In genomic region chr4:8440491-8441311, GRCh38 we compare ENCODE assay signal across 8 cellular contexts. TPM values are rescaled to one million over a fixed set of nuclear protein-coding genes. Genes with fewer than 3 reads are reported as not detected.
DNase-seq lines count a peak whose midpoint lies in the region; ATAC-seq and TF ChIP-seq lines count a peak whose summit lies in the region.

TSS of gene ACOX3 (minus strand) at chr4:8440723. CDS start at chr4:8416521, 24,202 bp downstream.
TSS of gene TRMT44 (plus strand) at chr4:8440777. CDS start at chr4:8440823, 46 bp downstream.

- no peaks in the 10 kb centered on the region for H3K9me3 Mint-ChIP-seq in activated CD4-positive, alpha-beta memory T cell treated with anti-CD3 and anti-CD28 coated beads for 36 hours

- POLR2A ChIA-PET in activated CD4-positive, alpha-beta memory T cell treated with anti-CD3 and anti-CD28 coated beads for 36 hours (lab: Charles Lee), result interaction anchor here (1.9 to 2.5 kb wide), 2 partner anchors 12 to 21 kb away, joined by 12 to 21 read pairs; no protein-coding TSS in a partner anchor

- no peaks in the 10 kb centered on the region for H3K36me3 ChIP-seq in liver (ENCODE audit: control insufficient read depth in 4 of 4, insufficient read depth in 3 of 4, low read depth in 1 of 4, low read length in 3 of 4)

- H3K9me3 ChIP-seq in liver (ENCODE audit: control insufficient read depth in 4 of 4, low read length in 3 of 4), result no peaks in the 10 kb centered on the region

- peak within 1 kb of the TSS; percentile 95 to 100 for H3K27ac ChIP-seq in liver (ENCODE audit: low read depth in 1 of 2, low read length in 2 of 2)

- DNase-seq in CD1c-positive myeloid dendritic cell (ENCODE audit: extremely low spot score) (peak; percentile 98), NCI-H82 (lab: John Stamatoyannopoulos, UW) (peak; percentile 83), dermis microvascular lymphatic vessel endothelial cell (ENCODE audit: low read depth in 2 of 2) (peak; percentile 94)
- DNase-seq in activated CD4-positive, alpha-beta memory T cell treated with anti-CD3 and anti-CD28 coated beads for 36 hours, result peak; percentile 97
- DNase-seq in stimulated activated CD4-positive, alpha-beta T cell treated with anti-CD3 and anti-CD28 coated beads, Interleukin-4, amount 100 ng/mL, for 1 hour, result peak; percentile 94

- peaks cover 73% of the 10 kb centered on the region for H3K4me1 Mint-ChIP-seq in activated CD4-positive, alpha-beta memory T cell treated with anti-CD3 and anti-CD28 coated beads for 36 hours (ENCODE audit: low read depth)

- ATAC-seq in GM19372 (IDR thresholded peaks at IDR 0.05; ENCODE audit: low read depth, unreplicated experiment), result peak; percentile 81
- peak; percentile 69 for ATAC-seq in HG03558 (IDR thresholded peaks at IDR 0.05; ENCODE audit: extremely low read depth, unreplicated experiment)

- H3K27me3 ChIP-seq in liver (ENCODE audit: control insufficient read depth in 4 of 4, insufficient read depth in 4 of 4, low read length in 3 of 4), result no peaks in the 10 kb centered on the region

- peaks cover 16 to 49% (median 40%) of the 10 kb centered on the region in 4 donors for H3K4me1 ChIP-seq in liver (ENCODE audit: control insufficient read depth in 4 of 4, insufficient read depth in 4 of 4, low read length in 3 of 4)

- peak within 1 kb of the TSS; percentile 99 for H3K27ac Mint-ChIP-seq in activated CD4-positive, alpha-beta memory T cell treated with anti-CD3 and anti-CD28 coated beads for 36 hours

- peak in 1 of 2 donors; percentile 30 for TF ChIP-seq RAD21 in liver (IDR thresholded peaks at IDR 0.05)

- CTCF ChIA-PET in activated CD4-positive, alpha-beta memory T cell treated with anti-CD3 and anti-CD28 coated beads for 36 hours (lab: Charles Lee), result interaction anchor here (0.7 to 2.5 kb wide), 3 partner anchors 12 to 199 kb away, joined by 3 to 11 read pairs (median 4); no protein-coding TSS in a partner anchor

- TF ChIP-seq CTCF in liver (IDR thresholded peaks at IDR 0.05; ENCODE audit: low read depth, low read length, missing input control), result no peak

- no peaks in the 10 kb centered on the region for H3K27me3 Mint-ChIP-seq in activated CD4-positive, alpha-beta memory T cell treated with anti-CD3 and anti-CD28 coated beads for 36 hours

- H3K4me3 Mint-ChIP-seq in activated CD4-positive, alpha-beta memory T cell treated with anti-CD3 and anti-CD28 coated beads for 36 hours, result peak within 1 kb of the TSS; percentile 95

- intact Hi-C loops in activated CD4-positive, alpha-beta memory T cell treated with anti-CD3 and anti-CD28 coated beads for 36 hours (cut with micrococcal nuclease), result loop anchor here (1.0 to 5.0 kb wide), 4 partner anchors 12 to 613 kb away; partner anchors contain the start of gene ABLIM2

- under 1% methylated on average over 60 of the region's 60 CpGs for WGBS in liver

- H3K4me3 ChIP-seq in liver (ENCODE audit: low read depth in 1 of 3, low read length in 3 of 3), result peak within 1 kb of the TSS; percentile 65 to 92 (median 68)

- H3K9ac ChIP-seq in liver (ENCODE audit: low read depth in 1 of 2, low read length in 2 of 2), result peak within 1 kb of the TSS; percentile 52 to 93

- peaks cover 11% of the 10 kb centered on the region for H3K36me3 Mint-ChIP-seq in activated CD4-positive, alpha-beta memory T cell treated with anti-CD3 and anti-CD28 coated beads for 36 hours

TF ChIP-seq in liver, 16 proteins besides CTCF, POLR2A, EP300 and RAD21:
- TF ChIP-seq MAX (IDR thresholded peaks at IDR 0.05) (peak; percentile 65), HNF4G (IDR thresholded peaks at IDR 0.05) (peak; percentile 69), EGR1 (IDR thresholded peaks at IDR 0.05; ENCODE audit: low read depth in 2 of 2) (peak; percentile 53 to 90), NR2F2 (IDR thresholded peaks at IDR 0.05) (peak; percentile 58), RXRA (IDR thresholded peaks at IDR 0.05) (peak; percentile 65 to 67), REST (IDR thresholded peaks at IDR 0.05) (peak; percentile 69), FOXA1 (IDR thresholded peaks at IDR 0.05) (no peak), GABPA (IDR thresholded peaks at IDR 0.05 in 1 of 2, conservative IDR thresholded peaks at IDR 0.05 in 1 of 2) (peak; percentile 78 to 93), ATF3 (IDR thresholded peaks at IDR 0.05) (no peak), ZBTB33 (IDR thresholded peaks at IDR 0.05) (peak; percentile 58), TAF1 (conservative IDR thresholded peaks at IDR 0.05) (peak; percentile 68), SP1 (IDR thresholded peaks at IDR 0.05) (peak; percentile 91), YY1 (IDR thresholded peaks at IDR 0.05) (peak; percentile 96), HNF4A (conservative IDR thresholded peaks at IDR 0.05) (peak; percentile 81 to 89), FOXA2 (IDR thresholded peaks at IDR 0.05) (no peak), JUND (IDR thresholded peaks at IDR 0.05) (peak in 1 of 2 donors; percentile 39)

RNA-seq across cellular contexts. Expression of gene ACOX3, which starts in this region (rescaled TPM):
- 10 to 100 TPM; 42.3 to 45.8 TPM for total RNA-seq in activated CD4-positive, alpha-beta memory T cell treated with anti-CD3 and anti-CD28 coated beads for 36 hours
- total RNA-seq in dermis microvascular lymphatic vessel endothelial cell (19.4 and 23.1 TPM in 2 replicates), liver (10 to 100 TPM; 14.1 to 24.6 TPM)
- 10 to 100 TPM; 11.4 to 13.0 TPM for polyA plus RNA-seq in liver

RNA-seq across cellular contexts. Expression of gene TRMT44, which starts in this region (rescaled TPM):
- total RNA-seq in activated CD4-positive, alpha-beta memory T cell treated with anti-CD3 and anti-CD28 coated beads for 36 hours, result 10 to 100 TPM; 24.1 to 29.2 TPM
- 7.4 and 9.1 TPM in 2 replicates for total RNA-seq in dermis microvascular lymphatic vessel endothelial cell
- 10 to 100 TPM in 1 of 2 donors, 1 to 10 TPM in 1; 7.1 to 16.0 TPM for total RNA-seq in liver
- polyA plus RNA-seq in liver, result 1 to 10 TPM; 3.0 to 4.2 TPM

Comparison
In these comparisons a context has a peak if more than half of its experiments do, and no peak if none do; other contexts are left out.
1. Peak in every context shown above with its lines: DNase-seq, ATAC-seq, H3K4me3 ChIP-seq and H3K27ac ChIP-seq.